16 cellular contexts compared by ENCODE assay signal in genomic region chr2:155382781-155383180, GRCh38.
"Had no signal": no experiment of that assay in that cellular context is flagged by ENCODE, and none has a peak within 500 bp of the region (broad histone marks: within the 10 kb centered on the region; RNA-seq: fewer than 3 reads in every experiment).

No MANE protein-coding gene starts in this region.

- DNase-seq: activated B cell treated with CpG ODN at 0.5 μM for 24 hours; activated CD4-positive, alpha-beta T cell treated with anti-CD3 and anti-CD28 coated beads, Interleukin-2, amount 10 ng/mL, durations not matched to agents 24 days and 14 days; activated CD8-positive, alpha-beta memory T cell treated with anti-CD3 and anti-CD28 coated beads, Interleukin-2, amount 50 U/mL, for 4 hours; activated CD8-positive, alpha-beta T cell treated with anti-CD3 and anti-CD28 coated beads, Interleukin-2, amount 10 ng/mL, durations not matched to agents 7 days and 5 days; activated gamma-delta T cell; activated T-cell treated with anti-CD3 and anti-CD28 coated beads, Interleukin-2, amount 50 U/mL, for 48 hours; amniotic stem cell; colonic mucosa; hippocampal formation; nucleus accumbens; retina; stimulated activated CD4-positive, alpha-beta T cell treated with anti-CD3 and anti-CD28 coated beads, Interleukin-12 subunit alpha, Interleukin-12 subunit beta, amount 100 ng/mL, for 4 hours; stimulated activated CD4-positive, alpha-beta T cell treated with anti-CD3 and anti-CD28 coated beads, Interleukin-2, amount 100 ng/mL, for 24 hours; stomach; testis; upper lobe of left lung had no signal

- H3K4me3 ChIP-seq: colonic mucosa, stomach, testis, upper lobe of left lung had no signal
